ENCODE assay signal across 1 cellular context in the genomic region with DNA sequence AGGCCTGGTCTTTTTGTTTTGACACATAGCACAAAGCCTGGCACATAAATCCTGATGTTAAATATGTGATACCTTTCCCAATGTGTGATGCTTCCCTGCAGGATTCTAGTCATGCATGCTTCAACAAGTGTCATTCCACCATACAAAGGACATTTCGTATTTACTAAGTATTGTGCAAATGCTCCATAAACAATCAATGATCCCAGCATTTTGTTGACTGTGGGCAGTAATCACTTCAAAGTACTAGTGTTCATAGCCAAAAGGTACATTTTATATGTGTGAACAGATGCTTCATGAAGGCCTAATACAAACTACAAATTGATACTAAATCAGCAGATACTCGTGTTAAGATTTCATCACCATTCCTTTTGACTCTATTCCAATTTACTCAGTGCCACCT.
TF ChIP-seq lines count a peak whose summit lies in the region.

No MANE protein-coding gene starts in this region.

TF ChIP-seq in GM12878, 131 proteins besides CTCF, POLR2A, EP300 and RAD21:
- TF ChIP-seq SMC3 (IDR thresholded peaks at IDR 0.05; ENCODE audit: borderline replicate concordance, low read length) (no peak), HCFC1 (IDR thresholded peaks at IDR 0.05; ENCODE audit: low read length) (no peak), CBX3 (IDR thresholded peaks at IDR 0.05; ENCODE audit: borderline replicate concordance, low read depth) (no peak), SMAD5 (IDR thresholded peaks at IDR 0.05; ENCODE audit: low read depth) (no peak), JUNB (IDR thresholded peaks at IDR 0.05) (no peak), CBX5 (IDR thresholded peaks at IDR 0.05; ENCODE audit: low read depth) (no peak), ZNF274 (IDR thresholded peaks at IDR 0.05; ENCODE audit: insufficient read depth, insufficient read length) (no peak), MTA2 (IDR thresholded peaks at IDR 0.05; ENCODE audit: low read depth) (no peak), CREB1 (IDR thresholded peaks at IDR 0.05; ENCODE audit: low read depth) (no peak), SRF (IDR thresholded peaks at IDR 0.05; ENCODE audit: low read depth in 2 of 2, low read length in 2 of 2) (no peak)
- TF ChIP-seq, protein P1, sequence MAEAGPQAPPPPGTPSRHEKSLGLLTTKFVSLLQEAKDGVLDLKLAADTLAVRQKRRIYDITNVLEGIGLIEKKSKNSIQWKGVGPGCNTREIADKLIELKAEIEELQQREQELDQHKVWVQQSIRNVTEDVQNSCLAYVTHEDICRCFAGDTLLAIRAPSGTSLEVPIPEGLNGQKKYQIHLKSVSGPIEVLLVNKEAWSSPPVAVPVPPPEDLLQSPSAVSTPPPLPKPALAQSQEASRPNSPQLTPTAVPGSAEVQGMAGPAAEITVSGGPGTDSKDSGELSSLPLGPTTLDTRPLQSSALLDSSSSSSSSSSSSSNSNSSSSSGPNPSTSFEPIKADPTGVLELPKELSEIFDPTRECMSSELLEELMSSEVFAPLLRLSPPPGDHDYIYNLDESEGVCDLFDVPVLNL (IDR thresholded peaks at IDR 0.05; ENCODE audit: low read depth, low read length) = no peak
- TF ChIP-seq, protein P2, sequence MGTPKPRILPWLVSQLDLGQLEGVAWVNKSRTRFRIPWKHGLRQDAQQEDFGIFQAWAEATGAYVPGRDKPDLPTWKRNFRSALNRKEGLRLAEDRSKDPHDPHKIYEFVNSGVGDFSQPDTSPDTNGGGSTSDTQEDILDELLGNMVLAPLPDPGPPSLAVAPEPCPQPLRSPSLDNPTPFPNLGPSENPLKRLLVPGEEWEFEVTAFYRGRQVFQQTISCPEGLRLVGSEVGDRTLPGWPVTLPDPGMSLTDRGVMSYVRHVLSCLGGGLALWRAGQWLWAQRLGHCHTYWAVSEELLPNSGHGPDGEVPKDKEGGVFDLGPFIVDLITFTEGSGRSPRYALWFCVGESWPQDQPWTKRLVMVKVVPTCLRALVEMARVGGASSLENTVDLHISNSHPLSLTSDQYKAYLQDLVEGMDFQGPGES (IDR thresholded peaks at IDR 0.05) = no peak
- TF ChIP-seq, protein P3, sequence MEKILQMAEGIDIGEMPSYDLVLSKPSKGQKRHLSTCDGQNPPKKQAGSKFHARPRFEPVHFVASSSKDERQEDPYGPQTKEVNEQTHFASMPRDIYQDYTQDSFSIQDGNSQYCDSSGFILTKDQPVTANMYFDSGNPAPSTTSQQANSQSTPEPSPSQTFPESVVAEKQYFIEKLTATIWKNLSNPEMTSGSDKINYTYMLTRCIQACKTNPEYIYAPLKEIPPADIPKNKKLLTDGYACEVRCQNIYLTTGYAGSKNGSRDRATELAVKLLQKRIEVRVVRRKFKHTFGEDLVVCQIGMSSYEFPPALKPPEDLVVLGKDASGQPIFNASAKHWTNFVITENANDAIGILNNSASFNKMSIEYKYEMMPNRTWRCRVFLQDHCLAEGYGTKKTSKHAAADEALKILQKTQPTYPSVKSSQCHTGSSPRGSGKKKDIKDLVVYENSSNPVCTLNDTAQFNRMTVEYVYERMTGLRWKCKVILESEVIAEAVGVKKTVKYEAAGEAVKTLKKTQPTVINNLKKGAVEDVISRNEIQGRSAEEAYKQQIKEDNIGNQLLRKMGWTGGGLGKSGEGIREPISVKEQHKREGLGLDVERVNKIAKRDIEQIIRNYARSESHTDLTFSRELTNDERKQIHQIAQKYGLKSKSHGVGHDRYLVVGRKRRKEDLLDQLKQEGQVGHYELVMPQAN (conservative IDR thresholded peaks at IDR 0.05) = no peak
- TF ChIP-seq, protein P4, sequence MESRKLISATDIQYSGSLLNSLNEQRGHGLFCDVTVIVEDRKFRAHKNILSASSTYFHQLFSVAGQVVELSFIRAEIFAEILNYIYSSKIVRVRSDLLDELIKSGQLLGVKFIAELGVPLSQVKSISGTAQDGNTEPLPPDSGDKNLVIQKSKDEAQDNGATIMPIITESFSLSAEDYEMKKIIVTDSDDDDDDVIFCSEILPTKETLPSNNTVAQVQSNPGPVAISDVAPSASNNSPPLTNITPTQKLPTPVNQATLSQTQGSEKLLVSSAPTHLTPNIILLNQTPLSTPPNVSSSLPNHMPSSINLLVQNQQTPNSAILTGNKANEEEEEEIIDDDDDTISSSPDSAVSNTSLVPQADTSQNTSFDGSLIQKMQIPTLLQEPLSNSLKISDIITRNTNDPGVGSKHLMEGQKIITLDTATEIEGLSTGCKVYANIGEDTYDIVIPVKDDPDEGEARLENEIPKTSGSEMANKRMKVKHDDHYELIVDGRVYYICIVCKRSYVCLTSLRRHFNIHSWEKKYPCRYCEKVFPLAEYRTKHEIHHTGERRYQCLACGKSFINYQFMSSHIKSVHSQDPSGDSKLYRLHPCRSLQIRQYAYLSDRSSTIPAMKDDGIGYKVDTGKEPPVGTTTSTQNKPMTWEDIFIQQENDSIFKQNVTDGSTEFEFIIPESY (IDR thresholded peaks at IDR 0.05) = no peak
- TF ChIP-seq, protein P5, sequence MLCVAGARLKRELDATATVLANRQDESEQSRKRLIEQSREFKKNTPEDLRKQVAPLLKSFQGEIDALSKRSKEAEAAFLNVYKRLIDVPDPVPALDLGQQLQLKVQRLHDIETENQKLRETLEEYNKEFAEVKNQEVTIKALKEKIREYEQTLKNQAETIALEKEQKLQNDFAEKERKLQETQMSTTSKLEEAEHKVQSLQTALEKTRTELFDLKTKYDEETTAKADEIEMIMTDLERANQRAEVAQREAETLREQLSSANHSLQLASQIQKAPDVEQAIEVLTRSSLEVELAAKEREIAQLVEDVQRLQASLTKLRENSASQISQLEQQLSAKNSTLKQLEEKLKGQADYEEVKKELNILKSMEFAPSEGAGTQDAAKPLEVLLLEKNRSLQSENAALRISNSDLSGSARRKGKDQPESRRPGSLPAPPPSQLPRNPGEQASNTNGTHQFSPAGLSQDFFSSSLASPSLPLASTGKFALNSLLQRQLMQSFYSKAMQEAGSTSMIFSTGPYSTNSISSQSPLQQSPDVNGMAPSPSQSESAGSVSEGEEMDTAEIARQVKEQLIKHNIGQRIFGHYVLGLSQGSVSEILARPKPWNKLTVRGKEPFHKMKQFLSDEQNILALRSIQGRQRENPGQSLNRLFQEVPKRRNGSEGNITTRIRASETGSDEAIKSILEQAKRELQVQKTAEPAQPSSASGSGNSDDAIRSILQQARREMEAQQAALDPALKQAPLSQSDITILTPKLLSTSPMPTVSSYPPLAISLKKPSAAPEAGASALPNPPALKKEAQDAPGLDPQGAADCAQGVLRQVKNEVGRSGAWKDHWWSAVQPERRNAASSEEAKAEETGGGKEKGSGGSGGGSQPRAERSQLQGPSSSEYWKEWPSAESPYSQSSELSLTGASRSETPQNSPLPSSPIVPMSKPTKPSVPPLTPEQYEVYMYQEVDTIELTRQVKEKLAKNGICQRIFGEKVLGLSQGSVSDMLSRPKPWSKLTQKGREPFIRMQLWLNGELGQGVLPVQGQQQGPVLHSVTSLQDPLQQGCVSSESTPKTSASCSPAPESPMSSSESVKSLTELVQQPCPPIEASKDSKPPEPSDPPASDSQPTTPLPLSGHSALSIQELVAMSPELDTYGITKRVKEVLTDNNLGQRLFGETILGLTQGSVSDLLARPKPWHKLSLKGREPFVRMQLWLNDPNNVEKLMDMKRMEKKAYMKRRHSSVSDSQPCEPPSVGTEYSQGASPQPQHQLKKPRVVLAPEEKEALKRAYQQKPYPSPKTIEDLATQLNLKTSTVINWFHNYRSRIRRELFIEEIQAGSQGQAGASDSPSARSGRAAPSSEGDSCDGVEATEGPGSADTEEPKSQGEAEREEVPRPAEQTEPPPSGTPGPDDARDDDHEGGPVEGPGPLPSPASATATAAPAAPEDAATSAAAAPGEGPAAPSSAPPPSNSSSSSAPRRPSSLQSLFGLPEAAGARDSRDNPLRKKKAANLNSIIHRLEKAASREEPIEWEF (IDR thresholded peaks at IDR 0.05; ENCODE audit: insufficient replicate concordance, low read depth, low read length) = no peak
- TF ChIP-seq, protein P6, sequence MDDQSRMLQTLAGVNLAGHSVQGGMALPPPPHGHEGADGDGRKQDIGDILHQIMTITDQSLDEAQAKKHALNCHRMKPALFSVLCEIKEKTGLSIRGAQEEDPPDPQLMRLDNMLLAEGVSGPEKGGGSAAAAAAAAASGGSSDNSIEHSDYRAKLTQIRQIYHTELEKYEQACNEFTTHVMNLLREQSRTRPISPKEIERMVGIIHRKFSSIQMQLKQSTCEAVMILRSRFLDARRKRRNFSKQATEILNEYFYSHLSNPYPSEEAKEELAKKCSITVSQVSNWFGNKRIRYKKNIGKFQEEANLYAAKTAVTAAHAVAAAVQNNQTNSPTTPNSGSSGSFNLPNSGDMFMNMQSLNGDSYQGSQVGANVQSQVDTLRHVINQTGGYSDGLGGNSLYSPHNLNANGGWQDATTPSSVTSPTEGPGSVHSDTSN (IDR thresholded peaks at IDR 0.05; ENCODE audit: insufficient replicate concordance, low read depth, low read length) = no peak
- TF ChIP-seq, protein P7, sequence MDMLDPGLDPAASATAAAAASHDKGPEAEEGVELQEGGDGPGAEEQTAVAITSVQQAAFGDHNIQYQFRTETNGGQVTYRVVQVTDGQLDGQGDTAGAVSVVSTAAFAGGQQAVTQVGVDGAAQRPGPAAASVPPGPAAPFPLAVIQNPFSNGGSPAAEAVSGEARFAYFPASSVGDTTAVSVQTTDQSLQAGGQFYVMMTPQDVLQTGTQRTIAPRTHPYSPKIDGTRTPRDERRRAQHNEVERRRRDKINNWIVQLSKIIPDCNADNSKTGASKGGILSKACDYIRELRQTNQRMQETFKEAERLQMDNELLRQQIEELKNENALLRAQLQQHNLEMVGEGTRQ (IDR thresholded peaks at IDR 0.05; ENCODE audit: borderline replicate concordance, low read depth, low read length) = no peak
